Comparison of ENCODE assay signal across 1 cellular context in genomic region chr6:112218563-112218962, GRCh38.
TF ChIP-seq lines count a peak whose summit lies in the region.

No MANE protein-coding gene starts in this region.

TF ChIP-seq in HEK293, 187 proteins besides CTCF, POLR2A, EP300 and RAD21 (continued from another document and continues in another):
- TF ChIP-seq ZNF580 (tag by site-specific recombination; IDR thresholded peaks at IDR 0.05), result 0 out of 2 replicates have a peak, but pooled peaks have one; percentile 13
- no peak for TF ChIP-seq ZNF707 (tag by site-specific recombination; IDR thresholded peaks at IDR 0.05)
- no peak for TF ChIP-seq ZNF514 (tag by site-specific recombination; IDR thresholded peaks at IDR 0.05)
- TF ChIP-seq ZNF610 (tag by site-specific recombination; IDR thresholded peaks at IDR 0.05; ENCODE audit: borderline replicate concordance), result no peak
- peak; percentile 46; the same call in 1 of the 2 replicates for TF ChIP-seq ZBTB21 (tag by site-specific recombination; IDR thresholded peaks at IDR 0.05)
- TF ChIP-seq, protein P1, sequence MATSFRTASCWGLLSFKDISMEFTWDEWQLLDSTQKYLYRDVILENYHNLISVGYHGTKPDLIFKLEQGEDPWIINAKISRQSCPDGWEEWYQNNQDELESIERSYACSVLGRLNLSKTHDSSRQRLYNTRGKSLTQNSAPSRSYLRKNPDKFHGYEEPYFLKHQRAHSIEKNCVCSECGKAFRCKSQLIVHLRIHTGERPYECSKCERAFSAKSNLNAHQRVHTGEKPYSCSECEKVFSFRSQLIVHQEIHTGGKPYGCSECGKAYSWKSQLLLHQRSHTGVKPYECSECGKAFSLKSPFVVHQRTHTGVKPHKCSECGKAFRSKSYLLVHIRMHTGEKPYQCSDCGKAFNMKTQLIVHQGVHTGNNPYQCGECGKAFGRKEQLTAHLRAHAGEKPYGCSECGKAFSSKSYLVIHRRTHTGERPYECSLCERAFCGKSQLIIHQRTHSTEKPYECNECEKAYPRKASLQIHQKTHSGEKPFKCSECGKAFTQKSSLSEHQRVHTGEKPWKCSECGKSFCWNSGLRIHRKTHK (tag by site-specific recombination; IDR thresholded peaks at IDR 0.05), result no peak
- no peak for TF ChIP-seq ZNF248 (tag by site-specific recombination; IDR thresholded peaks at IDR 0.05)
- no peak for TF ChIP-seq ZBTB1 (tag by site-specific recombination; IDR thresholded peaks at IDR 0.05)
- TF ChIP-seq ZNF76 (tag by site-specific recombination; IDR thresholded peaks at IDR 0.05; ENCODE audit: borderline replicate concordance, low read depth), result no peak
- TF ChIP-seq, protein P2, sequence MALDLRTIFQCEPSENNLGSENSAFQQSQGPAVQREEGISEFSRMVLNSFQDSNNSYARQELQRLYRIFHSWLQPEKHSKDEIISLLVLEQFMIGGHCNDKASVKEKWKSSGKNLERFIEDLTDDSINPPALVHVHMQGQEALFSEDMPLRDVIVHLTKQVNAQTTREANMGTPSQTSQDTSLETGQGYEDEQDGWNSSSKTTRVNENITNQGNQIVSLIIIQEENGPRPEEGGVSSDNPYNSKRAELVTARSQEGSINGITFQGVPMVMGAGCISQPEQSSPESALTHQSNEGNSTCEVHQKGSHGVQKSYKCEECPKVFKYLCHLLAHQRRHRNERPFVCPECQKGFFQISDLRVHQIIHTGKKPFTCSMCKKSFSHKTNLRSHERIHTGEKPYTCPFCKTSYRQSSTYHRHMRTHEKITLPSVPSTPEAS (tag by site-specific recombination; IDR thresholded peaks at IDR 0.05), result no peak
- no peak for TF ChIP-seq ZNF510 (tag by site-specific recombination; IDR thresholded peaks at IDR 0.05; ENCODE audit: insufficient replicate concordance)
- no peak for TF ChIP-seq ZNF10 (tag by site-specific recombination; IDR thresholded peaks at IDR 0.05)
- no peak for TF ChIP-seq ZNF157 (tag by site-specific recombination; IDR thresholded peaks at IDR 0.05)
- no peak for TF ChIP-seq ZNF624 (tag by site-specific recombination; IDR thresholded peaks at IDR 0.05)
- TF ChIP-seq ZNF132 (tag by site-specific recombination; IDR thresholded peaks at IDR 0.05; ENCODE audit: borderline replicate concordance), result no peak
- no peak for TF ChIP-seq ZNF416 (tag by site-specific recombination; IDR thresholded peaks at IDR 0.05)
- TF ChIP-seq PRDM1 (tag by site-specific recombination; IDR thresholded peaks at IDR 0.05), result no peak
- TF ChIP-seq ZNF670 (tag by site-specific recombination; IDR thresholded peaks at IDR 0.05; ENCODE audit: low read depth), result no peak
- TF ChIP-seq ZNF548 (tag by site-specific recombination; IDR thresholded peaks at IDR 0.05), result no peak
- TF ChIP-seq ZNF174 (tag by site-specific recombination; IDR thresholded peaks at IDR 0.05), result no peak
- no peak for TF ChIP-seq ZNF658 (tag by site-specific recombination; IDR thresholded peaks at IDR 0.05)
- TF ChIP-seq, protein P3, sequence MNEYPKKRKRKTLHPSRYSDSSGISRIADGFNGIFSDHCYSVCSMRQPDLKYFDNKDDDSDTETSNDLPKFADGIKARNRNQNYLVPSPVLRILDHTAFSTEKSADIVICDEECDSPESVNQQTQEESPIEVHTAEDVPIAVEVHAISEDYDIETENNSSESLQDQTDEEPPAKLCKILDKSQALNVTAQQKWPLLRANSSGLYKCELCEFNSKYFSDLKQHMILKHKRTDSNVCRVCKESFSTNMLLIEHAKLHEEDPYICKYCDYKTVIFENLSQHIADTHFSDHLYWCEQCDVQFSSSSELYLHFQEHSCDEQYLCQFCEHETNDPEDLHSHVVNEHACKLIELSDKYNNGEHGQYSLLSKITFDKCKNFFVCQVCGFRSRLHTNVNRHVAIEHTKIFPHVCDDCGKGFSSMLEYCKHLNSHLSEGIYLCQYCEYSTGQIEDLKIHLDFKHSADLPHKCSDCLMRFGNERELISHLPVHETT (tag by site-specific recombination; IDR thresholded peaks at IDR 0.05), result no peak
- no peak for TF ChIP-seq ZNF544 (tag by site-specific recombination; IDR thresholded peaks at IDR 0.05)
- no peak for TF ChIP-seq ZNF776 (tag by site-specific recombination; IDR thresholded peaks at IDR 0.05; ENCODE audit: borderline replicate concordance)
- TF ChIP-seq ZNF561 (tag by site-specific recombination; IDR thresholded peaks at IDR 0.05; ENCODE audit: borderline replicate concordance), result no peak
- no peak for TF ChIP-seq ZBTB44 (tag by site-specific recombination; IDR thresholded peaks at IDR 0.05)
- no peak for TF ChIP-seq ZBTB7A (tag by site-specific recombination; IDR thresholded peaks at IDR 0.05; ENCODE audit: low read depth)
- TF ChIP-seq ZNF768 (tag by site-specific recombination; IDR thresholded peaks at IDR 0.05), result no peak
- TF ChIP-seq ZNF155 (tag by site-specific recombination; IDR thresholded peaks at IDR 0.05), result no peak
- TF ChIP-seq, protein P4, sequence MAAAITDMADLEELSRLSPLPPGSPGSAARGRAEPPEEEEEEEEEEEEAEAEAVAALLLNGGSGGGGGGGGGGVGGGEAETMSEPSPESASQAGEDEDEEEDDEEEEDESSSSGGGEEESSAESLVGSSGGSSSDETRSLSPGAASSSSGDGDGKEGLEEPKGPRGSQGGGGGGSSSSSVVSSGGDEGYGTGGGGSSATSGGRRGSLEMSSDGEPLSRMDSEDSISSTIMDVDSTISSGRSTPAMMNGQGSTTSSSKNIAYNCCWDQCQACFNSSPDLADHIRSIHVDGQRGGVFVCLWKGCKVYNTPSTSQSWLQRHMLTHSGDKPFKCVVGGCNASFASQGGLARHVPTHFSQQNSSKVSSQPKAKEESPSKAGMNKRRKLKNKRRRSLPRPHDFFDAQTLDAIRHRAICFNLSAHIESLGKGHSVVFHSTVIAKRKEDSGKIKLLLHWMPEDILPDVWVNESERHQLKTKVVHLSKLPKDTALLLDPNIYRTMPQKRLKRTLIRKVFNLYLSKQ (tag by site-specific recombination; IDR thresholded peaks at IDR 0.05; ENCODE audit: borderline replicate concordance), result no peak
- TF ChIP-seq HOXC10 (CRISPR knock-in tag; IDR thresholded peaks at IDR 0.05), result no peak
- TF ChIP-seq TSHZ1 (tag by site-specific recombination; IDR thresholded peaks at IDR 0.05; ENCODE audit: borderline replicate concordance), result no peak
- TF ChIP-seq ZNF48 (tag by site-specific recombination; IDR thresholded peaks at IDR 0.05), result no peak
- TF ChIP-seq MZF1 (tag by site-specific recombination; IDR thresholded peaks at IDR 0.05; ENCODE audit: borderline replicate concordance), result peak; percentile 65; the same call in 1 of the 2 replicates
- TF ChIP-seq IKZF3 (tag by site-specific recombination; IDR thresholded peaks at IDR 0.05), result no peak
- TF ChIP-seq KLF10 (tag by site-specific recombination; IDR thresholded peaks at IDR 0.05), result no peak
- no peak for TF ChIP-seq ZNF362 (tag by site-specific recombination; IDR thresholded peaks at IDR 0.05)
- no peak for TF ChIP-seq ZNF571 (tag by site-specific recombination; IDR thresholded peaks at IDR 0.05)
- TF ChIP-seq RBAK (tag by site-specific recombination; IDR thresholded peaks at IDR 0.05), result no peak
- TF ChIP-seq ZBTB20 (tag by site-specific recombination; IDR thresholded peaks at IDR 0.05), result peak; percentile 54; the same call in 1 of the 2 replicates
- peak; percentile 100 for TF ChIP-seq SP7 (tag by site-specific recombination; IDR thresholded peaks at IDR 0.05)
- no peak for TF ChIP-seq MEIS1 (CRISPR knock-in tag; IDR thresholded peaks at IDR 0.05; ENCODE audit: borderline replicate concordance)
- TF ChIP-seq, protein P5, sequence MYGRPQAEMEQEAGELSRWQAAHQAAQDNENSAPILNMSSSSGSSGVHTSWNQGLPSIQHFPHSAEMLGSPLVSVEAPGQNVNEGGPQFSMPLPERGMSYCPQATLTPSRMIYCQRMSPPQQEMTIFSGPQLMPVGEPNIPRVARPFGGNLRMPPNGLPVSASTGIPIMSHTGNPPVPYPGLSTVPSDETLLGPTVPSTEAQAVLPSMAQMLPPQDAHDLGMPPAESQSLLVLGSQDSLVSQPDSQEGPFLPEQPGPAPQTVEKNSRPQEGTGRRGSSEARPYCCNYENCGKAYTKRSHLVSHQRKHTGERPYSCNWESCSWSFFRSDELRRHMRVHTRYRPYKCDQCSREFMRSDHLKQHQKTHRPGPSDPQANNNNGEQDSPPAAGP (tag by site-specific recombination; IDR thresholded peaks at IDR 0.05), result peak; percentile 91
- TF ChIP-seq ZNF341 (tag by site-specific recombination; IDR thresholded peaks at IDR 0.05; ENCODE audit: low read depth), result no peak
- no peak for TF ChIP-seq ZNF302 (tag by site-specific recombination; IDR thresholded peaks at IDR 0.05; ENCODE audit: low read depth)
- TF ChIP-seq ZNF530 (tag by site-specific recombination; IDR thresholded peaks at IDR 0.05; ENCODE audit: low read depth), result no peak
- TF ChIP-seq ZNF626 (tag by site-specific recombination; IDR thresholded peaks at IDR 0.05), result no peak
- TF ChIP-seq ZNF426 (tag by site-specific recombination; IDR thresholded peaks at IDR 0.05), result no peak
- TF ChIP-seq ZFP69B (tag by site-specific recombination; IDR thresholded peaks at IDR 0.05), result peak; percentile 39; the same call in 1 of the 2 replicates
- no peak for TF ChIP-seq YY2 (tag by site-specific recombination; IDR thresholded peaks at IDR 0.05)
- TF ChIP-seq ZNF148 (tag by site-specific recombination; IDR thresholded peaks at IDR 0.05; ENCODE audit: borderline replicate concordance), result no peak
- no peak for TF ChIP-seq ZNF202 (tag by site-specific recombination; IDR thresholded peaks at IDR 0.05; ENCODE audit: borderline replicate concordance)
